ENCODE assay signal across 16 cellular contexts in genomic region chr3:184496933-184497332, GRCh38.
"Had no signal": no experiment of that assay in that cellular context is flagged by ENCODE, and none has a peak within 500 bp of the region (broad histone marks: within the 10 kb centered on the region; RNA-seq: fewer than 3 reads in every experiment).

No MANE protein-coding gene starts in this region.

- DNase-seq: activated CD4-positive, alpha-beta T cell treated with anti-CD3 and anti-CD28 coated beads for 48 hours; activated effector memory CD4-positive, alpha-beta T cell treated with Interleukin-2 at 50 U/mL for 16 hours; amygdala; brain microvascular endothelial cell; cerebellar nuclear complex; dorsolateral prefrontal cortex; psoas muscle; stimulated activated CD4-positive, alpha-beta T cell treated with anti-CD3 and anti-CD28 coated beads, Interleukin-2, amount 100 ng/mL, for 24 hours; stimulated activated naive B cell treated with anti-CD40 and anti-IgM and Interleukin-4, amounts not matched to agents 10 μg/mL and 1 μg/mL and 100 μg/mL, for 72 hours had no signal

- H3K4me3 Mint-ChIP-seq: memory B cell; stimulated activated naive B cell treated with anti-CD40 and anti-IgM and Interleukin-4, amounts not matched to agents 10 μg/mL and 1 μg/mL and 100 μg/mL, for 72 hours; WTC11 had no signal

- H3K36me3 Mint-ChIP-seq: memory B cell; stimulated activated naive B cell treated with anti-CD40 and anti-IgM and Interleukin-4, amounts not matched to agents 10 μg/mL and 1 μg/mL and 100 μg/mL, for 72 hours had no signal

- H3K27ac Mint-ChIP-seq: activated naive CD4-positive, alpha-beta T cell treated with anti-CD3 and anti-CD28 coated beads, Interleukin-2, amount 50 U/mL, for 72 hours; memory B cell; nephron; stimulated activated naive B cell treated with anti-CD40 and anti-IgM and Interleukin-4, amounts not matched to agents 10 μg/mL and 1 μg/mL and 100 μg/mL, for 72 hours; WTC11 had no signal

- H3K9me3 Mint-ChIP-seq: activated naive CD4-positive, alpha-beta T cell treated with anti-CD3 and anti-CD28 coated beads, Interleukin-2, amount 50 U/mL, for 72 hours; memory B cell had no signal

- H3K27ac ChIP-seq: brain microvascular endothelial cell, dorsolateral prefrontal cortex, heart left ventricle, psoas muscle, tibial nerve had no signal

- H3K4me3 ChIP-seq: dorsolateral prefrontal cortex, heart left ventricle, psoas muscle, tibial nerve had no signal

- H3K36me3 ChIP-seq: brain microvascular endothelial cell, heart left ventricle, tibial nerve had no signal

- H3K4me1 ChIP-seq: psoas muscle had no signal

- ATAC-seq: activated naive CD4-positive, alpha-beta T cell treated with anti-CD3 and anti-CD28 coated beads, Interleukin-2, amount 50 U/mL, for 72 hours; heart left ventricle; psoas muscle; sciatic nerve; stimulated activated naive B cell treated with anti-CD40 and anti-IgM and Interleukin-4, amounts not matched to agents 10 μg/mL and 1 μg/mL and 100 μg/mL, for 72 hours; WTC11 had no signal
